In genomic region chr6:163413345-163414116, GRCh38 we compare ENCODE assay signal across 8 cellular contexts. TPM values are rescaled to one million over a fixed set of nuclear protein-coding genes. Genes with fewer than 3 reads are reported as not detected.
DNase-seq lines count a peak whose midpoint lies in the region; ATAC-seq and TF ChIP-seq lines count a peak whose summit lies in the region.

No MANE protein-coding gene starts in this region.

- peak overlapping the region; percentile 86 for H3K4ac ChIP-seq in IMR-90 (ENCODE audit: low read depth, low read length)

- H2AK5ac ChIP-seq in IMR-90 (ENCODE audit: low read depth, low read length): no peak overlapping the region

- H3K27ac ChIP-seq in IMR-90 (ENCODE audit: insufficient read depth, low read length) (peak overlapping the region; percentile 78), ovary (peak overlapping the region; percentile 98 to 99), thoracic aorta (peak overlapping the region; percentile 98)

- DNase-seq in EH (ENCODE audit: low read depth) (peak; percentile 91), IMR-90 (peak; percentile 90), SKM-1 treated with dmso at 0.1 percent for 144 hours (lab: John Stamatoyannopoulos, UW; ENCODE audit: unreplicated experiment) (peak; percentile 66), Right ventricle myocardium inferior (ENCODE audit: missing footprints) (peak; percentile 95), ovary (peak; percentile 88 to 97 (median 92)), thoracic aorta (ENCODE audit: low spot score) (peak; percentile 40)
- DNase-seq in activated naive CD8-positive, alpha-beta T cell treated with anti-CD3 and anti-CD28 coated beads, Interleukin-2, amount 10 ng/mL, durations not matched to agents 7 days and 5 days: peak; percentile 96

- TF ChIP-seq EP300 in ovary (IDR thresholded peaks at IDR 0.05): no peak

- in situ Hi-C loops in IMR-90 (cut with MboI; ENCODE audit: low sequenced_read_pairs): loop anchor here (25.0 kb wide), 1 partner anchor 2001 kb away; no protein-coding TSS in a partner anchor

- POLR2A ChIA-PET in IMR-90 (lab: Charles Lee; ENCODE audit: unreplicated experiment): no interaction called here
- POLR2A ChIA-PET in activated naive CD8-positive, alpha-beta T cell treated with anti-CD3 and anti-CD28 coated beads, Interleukin-2, amount 10 ng/mL, durations not matched to agents 7 days and 5 days (lab: Charles Lee): no interaction called here

- peaks cover 10% of the 10 kb centered on the region for H4K20me1 ChIP-seq in IMR-90 (ENCODE audit: insufficient read depth, low read length)

- dilution Hi-C loops in IMR-90 (cut with HindIII; ENCODE audit: low sequenced_read_pairs, unreplicated experiment): no loop called here

- H4K5ac ChIP-seq in IMR-90 (ENCODE audit: low read depth, low read length): peak overlapping the region; percentile 27; the same call in 1 of the 2 replicates

- TF ChIP-seq CTCF in IMR-90 (conservative IDR thresholded peaks at IDR 0.05; ENCODE audit: low read depth, low read length) (no peak), ovary (IDR thresholded peaks at IDR 0.05) (peak in 2 of 3 donors; percentile 19 to 26), thoracic aorta (IDR thresholded peaks at IDR 0.05) (no peak)

- peak overlapping the region; percentile 87 for H3K27ac Mint-ChIP-seq in activated naive CD8-positive, alpha-beta T cell treated with anti-CD3 and anti-CD28 coated beads, Interleukin-2, amount 10 ng/mL, durations not matched to agents 7 days and 5 days

- H2BK15ac ChIP-seq in IMR-90 (ENCODE audit: low read depth, low read length): no peak overlapping the region

- H4K91ac ChIP-seq in IMR-90 (ENCODE audit: insufficient read depth, low read depth, low read length): peak overlapping the region; percentile 73

- H3K56ac ChIP-seq in IMR-90 (ENCODE audit: extremely low read depth, insufficient read depth, low read length): peak overlapping the region; percentile 87

- peak overlapping the region; percentile 19 to 88; a peak in 3 of 4 replicates for H4K8ac ChIP-seq in IMR-90 (ENCODE audit: low read depth in 2 of 2, low read length in 2 of 2)

- no peaks in the 10 kb centered on the region for H3K9me1 ChIP-seq in IMR-90 (ENCODE audit: insufficient read depth, low read length)

- no peak overlapping the region for H2BK20ac ChIP-seq in IMR-90 (ENCODE audit: low read depth, low read length)

- no peak; the same call in 1 of the 2 replicates for TF ChIP-seq POLR2A in IMR-90 (IDR thresholded peaks at IDR 0.05; ENCODE audit: low read depth, low read length)
- TF ChIP-seq POLR2A in ovary (IDR thresholded peaks at IDR 0.05): peak; percentile 78

- intact Hi-C loops in IMR-90 (cut with micrococcal nuclease) (loop anchor here (2.0 to 10.0 kb wide), 4 partner anchors 449 to 1831 kb away; no protein-coding TSS in a partner anchor), Right ventricle myocardium inferior (cut with DNase I) (loop anchor here (1.0 to 2.0 kb wide), 4 partner anchors 77 to 204 kb away; no protein-coding TSS in a partner anchor), ovary (cut with DNase I) (no loop called here)

- peak overlapping the region; percentile 93 for H2BK5ac ChIP-seq in IMR-90 (ENCODE audit: low read depth, low read length, poor library complexity, severe bottlenecking)

- no peaks in the 10 kb centered on the region for H3K9me3 ChIP-seq in IMR-90 (ENCODE audit: control insufficient read depth, insufficient read depth, low read length)
- H3K9me3 ChIP-seq in ovary: no peaks in the 10 kb centered on the region
- no peaks in the 10 kb centered on the region for H3K9me3 ChIP-seq in thoracic aorta

- WGBS in IMR-90 (ENCODE audit: extremely low coverage in 2 of 2, insufficient read length in 1 of 2), 2 experiments: 0% methylated on average over 20 of the region's 109 CpGs; no CpG with 5 or more reads in 1 of the 2 experiments
- 0 to 1% (median 0%) methylated on average over 67 to 109 of the region's 109 CpGs for whole genome bisulfite sequencing in ovary, 3 donors

- peak overlapping the region; percentile 66 for H3K23ac ChIP-seq in IMR-90 (ENCODE audit: low read depth, low read length)

- no peaks in the 10 kb centered on the region for H3K36me3 ChIP-seq in IMR-90 (ENCODE audit: control insufficient read depth, insufficient read depth, low read length)
- H3K36me3 ChIP-seq in ovary: no peaks in the 10 kb centered on the region
- no peaks in the 10 kb centered on the region for H3K36me3 ChIP-seq in thoracic aorta

- peak overlapping the region; percentile 81 for H2BK120ac ChIP-seq in IMR-90 (ENCODE audit: low read depth, low read length)

- peak overlapping the region; percentile 96 for H3K4me2 ChIP-seq in IMR-90 (ENCODE audit: low read depth, low read length)

- no peak for TF ChIP-seq RAD21 in IMR-90 (IDR thresholded peaks at IDR 0.05; ENCODE audit: low read length)

- H3K4me3 ChIP-seq in IMR-90 (ENCODE audit: insufficient read depth, low read depth, low read length) (peak overlapping the region; percentile 100), ovary (peak overlapping the region; percentile 69), thoracic aorta (peak overlapping the region; percentile 78)

- H2AFZ ChIP-seq in IMR-90 (replicated peaks; ENCODE audit: low read length, poor library complexity): peak overlapping the region; percentile 98

- peaks cover 14% of the 10 kb centered on the region for H3K27me3 Mint-ChIP-seq in activated naive CD8-positive, alpha-beta T cell treated with anti-CD3 and anti-CD28 coated beads, Interleukin-2, amount 10 ng/mL, durations not matched to agents 7 days and 5 days

- H3K18ac ChIP-seq in IMR-90 (ENCODE audit: low read depth, low read length): peak overlapping the region; percentile 61

- CTCF ChIA-PET in IMR-90 (lab: Yijun Ruan, JAX): no interaction called here

- H3K4me1 Mint-ChIP-seq in activated naive CD8-positive, alpha-beta T cell treated with anti-CD3 and anti-CD28 coated beads, Interleukin-2, amount 10 ng/mL, durations not matched to agents 7 days and 5 days: peaks cover 20% of the 10 kb centered on the region

- peak overlapping the region; percentile 88 for H2AK9ac ChIP-seq in IMR-90 (replicated peaks; ENCODE audit: low read depth, low read length, poor library complexity)

- ATAC-seq in GM21528 (IDR thresholded peaks at IDR 0.05; ENCODE audit: low FRiP score, unreplicated experiment) (peak; percentile 54), IMR-90 (ENCODE audit: low read depth) (peak; percentile 79), Right ventricle myocardium inferior (peak; percentile 92), thoracic aorta (ENCODE audit: insufficient number of reproducible peaks, low FRiP score, low read depth) (peak; percentile 69)
- ATAC-seq in activated naive CD8-positive, alpha-beta T cell treated with anti-CD3 and anti-CD28 coated beads, Interleukin-2, amount 10 ng/mL, durations not matched to agents 7 days and 5 days (ENCODE audit: low read depth): peak; percentile 64

- peak overlapping the region; percentile 71 for H3K9ac ChIP-seq in IMR-90 (ENCODE audit: low read depth, low read length)

- peak overlapping the region; percentile 93 for H3K14ac ChIP-seq in IMR-90 (replicated peaks; ENCODE audit: low read depth, low read length)

- H3K79me1 ChIP-seq in IMR-90 (ENCODE audit: low read depth in 1 of 2, low read length in 2 of 2): no peaks in the 10 kb centered on the region

- H3K36me3 Mint-ChIP-seq in activated naive CD8-positive, alpha-beta T cell treated with anti-CD3 and anti-CD28 coated beads, Interleukin-2, amount 10 ng/mL, durations not matched to agents 7 days and 5 days: peaks cover 4% of the 10 kb centered on the region

- no peaks in the 10 kb centered on the region for H3K9me3 Mint-ChIP-seq in activated naive CD8-positive, alpha-beta T cell treated with anti-CD3 and anti-CD28 coated beads, Interleukin-2, amount 10 ng/mL, durations not matched to agents 7 days and 5 days

- no TSS peak for BruUV-seq in IMR-90 (replicated peaks; lab: Mats Ljungman, UMichigan)

- no peaks in the 10 kb centered on the region for H3K27me3 ChIP-seq in IMR-90 (ENCODE audit: control insufficient read depth, insufficient read depth, low read length)
- H3K27me3 ChIP-seq in ovary: no peaks in the 10 kb centered on the region
- no peaks in the 10 kb centered on the region for H3K27me3 ChIP-seq in thoracic aorta (replicated peaks; ENCODE audit: insufficient read depth)

- peak overlapping the region; percentile 90 for H3K4me3 Mint-ChIP-seq in activated naive CD8-positive, alpha-beta T cell treated with anti-CD3 and anti-CD28 coated beads, Interleukin-2, amount 10 ng/mL, durations not matched to agents 7 days and 5 days

- peaks cover 2% of the 10 kb centered on the region; the same call in 1 of the 2 replicates for H3K4me1 ChIP-seq in IMR-90 (ENCODE audit: control insufficient read depth, insufficient read depth, low read length)
- H3K4me1 ChIP-seq in ovary (ENCODE audit: insufficient read depth): no peaks in the 10 kb centered on the region
- peaks cover 4 to 19% of the 10 kb centered on the region in 2 donors for H3K4me1 ChIP-seq in thoracic aorta (ENCODE audit: control insufficient read depth in 1 of 2, low read depth in 2 of 2)

TF ChIP-seq in IMR-90, 13 proteins besides CTCF, POLR2A, EP300 and RAD21 (continues in another document):
- TF ChIP-seq SMC3 (IDR thresholded peaks at IDR 0.05; ENCODE audit: low read depth, low read length) (no peak), MAZ (IDR thresholded peaks at IDR 0.05; ENCODE audit: borderline replicate concordance, low read depth, low read length) (peak; percentile 92; the same call in 1 of the 2 replicates), FOS (IDR thresholded peaks at IDR 0.05; ENCODE audit: low read depth, low read length) (peak; percentile 21; the same call in 1 of the 2 replicates), USF2 (IDR thresholded peaks at IDR 0.05; ENCODE audit: low read depth, low read length) (peak; percentile 98), BHLHE40 (IDR thresholded peaks at IDR 0.05; ENCODE audit: low read depth, low read length) (peak; percentile 45), RCOR1 (IDR thresholded peaks at IDR 0.05; ENCODE audit: insufficient replicate concordance, low read length) (no peak), CEBPB (IDR thresholded peaks at IDR 0.05; ENCODE audit: low read depth, low read length) (peak; percentile 89)

RNA-seq across cellular contexts. Expression of gene QKI, which starts 1.0 kb away (rescaled TPM):
- total RNA-seq in IMR-90 (2012; rRNA removed) (171 and 232 TPM in 2 replicates), Right ventricle myocardium inferior (459 TPM), ovary (100 to 1,000 TPM in 6 of 7 donors, 10 to 100 TPM in 1; 88.1 to 151 (median 123) TPM), thoracic aorta (100 to 1,000 TPM; 127 to 192 TPM)
- polyA plus RNA-seq in IMR-90 (2012; rRNA removed) (106 and 112 TPM in 2 replicates), ovary (10 to 100 TPM; 44.6 to 93.4 TPM)
- 54.2 and 59.7 TPM in 2 replicates for polyA plus RNA-seq in IMR-90 (2012; cell fraction: cytosol; rRNA removed)
- 57.1 and 121 TPM in 2 replicates for polyA plus RNA-seq in IMR-90 (2012; cell fraction: nucleus; rRNA removed; ENCODE audit: low replicate concordance)
- 10 to 100 TPM; 70.9 TPM for total RNA-seq in activated naive CD8-positive, alpha-beta T cell treated with anti-CD3 and anti-CD28 coated beads, Interleukin-2, amount 10 ng/mL, durations not matched to agents 7 days and 5 days

Comparison
In these comparisons a context has a peak if more than half of its experiments do, and no peak if none do; other contexts are left out.
1. Peak in every context shown above with its lines: DNase-seq, ATAC-seq, H3K4me3 ChIP-seq and H3K27ac ChIP-seq.
2. DNase-seq: peak in every context shown above with its lines; median percentile 96 in activated naive CD8-positive, alpha-beta T cell treated with anti-CD3 and anti-CD28 coated beads, Interleukin-2, amount 10 ng/mL, durations not matched to agents 7 days and 5 days; 95 in Right ventricle myocardium inferior; 92 in ovary; 91 in EH; 90 in IMR-90; 66 in SKM-1 treated with dmso at 0.1 percent for 144 hours; 40 in thoracic aorta.
3. CTCF ChIP-seq: peak in ovary (2 of 3); none in IMR-90 (single experiment) and thoracic aorta (single experiment).
4. intact Hi-C loops: an anchor here in IMR-90 (2.0 to 10.0 kb wide) and Right ventricle myocardium inferior (1.0 to 2.0 kb wide); none called in ovary.